8 cellular contexts compared by ENCODE assay signal in the genomic region with DNA sequence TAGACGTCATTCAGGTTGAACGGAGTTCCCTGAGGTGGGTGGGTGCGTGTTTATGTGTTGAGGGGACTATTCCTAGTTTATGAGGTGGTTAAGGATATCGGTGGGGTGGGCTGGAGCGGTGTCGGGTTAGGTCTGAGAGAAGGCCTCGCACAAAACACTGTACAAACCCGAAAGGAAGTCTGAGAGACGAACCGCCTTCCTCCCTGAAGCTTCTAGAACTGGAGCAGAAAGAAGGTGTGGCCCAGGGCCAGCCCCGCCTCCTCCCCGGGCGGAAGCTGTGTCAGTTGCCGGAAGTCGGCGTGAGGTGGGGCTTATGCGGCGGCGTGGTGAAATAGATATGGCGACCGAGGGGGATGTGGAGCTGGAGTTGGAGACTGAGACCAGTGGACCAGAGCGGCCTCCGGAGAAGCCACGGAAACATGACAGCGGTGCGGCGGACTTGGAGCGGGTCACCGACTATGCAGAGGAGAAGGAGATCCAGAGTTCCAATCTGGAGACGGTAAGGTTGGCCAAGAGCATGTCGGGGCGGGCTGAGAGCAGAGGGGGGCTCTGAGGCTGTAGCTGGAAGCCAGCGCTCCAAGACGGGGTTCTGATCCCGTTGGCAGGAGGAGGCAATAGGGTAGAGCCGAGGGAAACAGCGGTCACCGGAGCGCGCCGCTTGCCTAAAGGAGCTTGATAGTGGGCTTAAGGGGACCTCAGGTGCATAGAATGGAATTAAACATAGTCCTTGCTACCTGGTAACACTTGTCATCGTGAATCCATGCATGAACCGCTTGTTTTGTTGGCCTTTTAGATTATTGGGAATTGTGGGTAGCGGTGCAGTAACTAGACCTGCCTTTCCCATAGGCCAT. TPM values are rescaled to one million over a fixed set of nuclear protein-coding genes. Genes with fewer than 3 reads are reported as not detected.
A peak's percentile ranks its signal among the peaks of the same experiment; 100 is the strongest.
DNase-seq lines count a peak whose midpoint lies in the region; ATAC-seq and TF ChIP-seq lines count a peak whose summit lies in the region.

A gene with protein sequence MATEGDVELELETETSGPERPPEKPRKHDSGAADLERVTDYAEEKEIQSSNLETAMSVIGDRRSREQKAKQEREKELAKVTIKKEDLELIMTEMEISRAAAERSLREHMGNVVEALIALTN (plus strand): TSS at position 314 of the 851 bp plus-strand sequence. CDS start 24 bp downstream, at position 338.

- no peaks in the 10 kb centered on the region for H3K27me3 Mint-ChIP-seq in progenitor cell of endocrine pancreas

- ATAC-seq in HG02610 (IDR thresholded peaks at IDR 0.05; ENCODE audit: unreplicated experiment) (peak; percentile 79), heart right ventricle (peak; percentile 90 to 98 (median 96)), upper lobe of right lung (peak; percentile 97)

- H3K27me3 ChIP-seq in adrenal gland (no peaks in the 10 kb centered on the region), heart right ventricle (no peaks in the 10 kb centered on the region), upper lobe of right lung (no peaks in the 10 kb centered on the region)

- peak within 1 kb of the TSS; percentile 100 for H3K4me3 Mint-ChIP-seq in progenitor cell of endocrine pancreas (ENCODE audit: low read depth)

- TF ChIP-seq CTCF in GM10266 (IDR thresholded peaks at IDR 0.05; ENCODE audit: control insufficient read depth, insufficient read depth, low read depth, missing control alignments), result no peak
- TF ChIP-seq CTCF in adrenal gland (IDR thresholded peaks at IDR 0.05), result no peak
- no peak for TF ChIP-seq CTCF in heart right ventricle (IDR thresholded peaks at IDR 0.05)
- TF ChIP-seq CTCF in progenitor cell of endocrine pancreas (IDR thresholded peaks at IDR 0.05; ENCODE audit: unreplicated experiment), result no peak
- no peak for TF ChIP-seq CTCF in upper lobe of right lung (IDR thresholded peaks at IDR 0.05)

- H3K4me1 Mint-ChIP-seq in progenitor cell of endocrine pancreas (ENCODE audit: low read depth), result peaks cover 16% of the 10 kb centered on the region

- H3K27ac Mint-ChIP-seq in progenitor cell of endocrine pancreas, result peak within 1 kb of the TSS; percentile 98

- H3K9me3 ChIP-seq in adrenal gland (replicated peaks in 1 of 3) (no peaks in the 10 kb centered on the region), heart right ventricle (no peaks in the 10 kb centered on the region), upper lobe of right lung (no peaks in the 10 kb centered on the region)

- H3K36me3 ChIP-seq in adrenal gland (replicated peaks in 1 of 2), result peaks cover 0 to 76% of the 10 kb centered on the region in 2 donors
- H3K36me3 ChIP-seq in heart right ventricle, result peaks cover 0 to 84% (median 23%) of the 10 kb centered on the region in 9 donors
- peaks cover 70% of the 10 kb centered on the region for H3K36me3 ChIP-seq in upper lobe of right lung

- H3K9me3 Mint-ChIP-seq in progenitor cell of endocrine pancreas (ENCODE audit: low read depth), result no peaks in the 10 kb centered on the region

- DNase-seq in GM10266 (ENCODE audit: extremely low spot score) (peak; percentile 79), NCI-H1436 (lab: John Stamatoyannopoulos, UW) (peak; percentile 88), adrenal gland (peak; percentile 93 to 97 (median 95)), heart right ventricle (peak; percentile 93 to 94), progenitor cell of endocrine pancreas (ENCODE audit: low spot score, unreplicated experiment) (peak; percentile 65), upper lobe of right lung (peak; percentile 96)

- H3K4me1 ChIP-seq in adrenal gland (replicated peaks in 1 of 2), result peaks cover 10 to 38% of the 10 kb centered on the region in 2 donors
- peaks cover under 1 to 60% (median 34%) of the 10 kb centered on the region in 9 donors for H3K4me1 ChIP-seq in heart right ventricle
- peaks cover 27% of the 10 kb centered on the region for H3K4me1 ChIP-seq in upper lobe of right lung

- intact Hi-C loops in T-helper 1 cell treated with Interleukin-12 subunit alpha and Interleukin-12 subunit beta and Interleukin-4 antibody, amounts not matched to agents 30 ng/mL and 1 ng/mL, for 36 hours (cut with micrococcal nuclease), result loop anchor here (1.0 to 2.0 kb wide), 5 partner anchors 8 to 307 kb away; a partner anchor contains a TSS
- intact Hi-C loops in adrenal gland (cut with DNase I), result no loop called here
- intact Hi-C loops in heart right ventricle (cut with DNase I), result no loop called here
- intact Hi-C loops in upper lobe of right lung (cut with DNase I), result no loop called here

- TF ChIP-seq POLR2A in adrenal gland (IDR thresholded peaks at IDR 0.05), result peak; percentile 4 to 79

- H3K4me3 ChIP-seq in adrenal gland, result peak within 1 kb of the TSS; percentile 55 to 85 (median 71)
- H3K4me3 ChIP-seq in heart right ventricle, result peak within 1 kb of the TSS; percentile 63 to 91 (median 76)
- peak within 1 kb of the TSS; percentile 96 for H3K4me3 ChIP-seq in upper lobe of right lung

- H3K36me3 Mint-ChIP-seq in progenitor cell of endocrine pancreas (ENCODE audit: insufficient read depth), result peaks cover 17% of the 10 kb centered on the region

- 8 to 18% (median 8%) methylated on average over 21 to 44 of the region's 44 CpGs for WGBS in adrenal gland, 4 donors
- WGBS in heart right ventricle, 2 donors, result 7 to 9% methylated on average over 44 of the region's 44 CpGs

- H3K27ac ChIP-seq in adrenal gland (peak within 1 kb of the TSS; percentile 57 to 98 (median 82)), heart right ventricle (peak within 1 kb of the TSS; percentile 47 to 95 (median 90)), upper lobe of right lung (peak within 1 kb of the TSS; percentile 87)

RNA-seq across cellular contexts. Expression of the gene that starts here (rescaled TPM):
- 15.4 and 19.4 TPM in 2 replicates for total RNA-seq in T-helper 1 cell treated with Interleukin-12 subunit alpha and Interleukin-12 subunit beta and Interleukin-4 antibody, amounts not matched to agents 30 ng/mL and 1 ng/mL, for 36 hours
- 10 to 100 TPM in 7 of 8 donors, 1 to 10 TPM in 1; 3.7 to 31.5 (median 23.9) TPM for total RNA-seq in adrenal gland
- polyA plus RNA-seq in adrenal gland, result 10 to 100 TPM; 11.9 to 24.2 (median 17.2) TPM
- 10 to 100 TPM in 5 of 10 donors, 1 to 10 TPM in 5; 5.5 to 24.3 (median 9.9) TPM for total RNA-seq in heart right ventricle
- 10 to 100 TPM; 11.4 to 23.0 TPM for polyA plus RNA-seq in heart right ventricle
- 14.6 and 20.0 TPM in 2 replicates for total RNA-seq in progenitor cell of endocrine pancreas
- total RNA-seq in upper lobe of right lung, result 11.3 TPM

Comparison
In these comparisons a context has a peak if more than half of its experiments do, and no peak if none do; other contexts are left out.
1. Peak in every context shown above with its lines: DNase-seq, ATAC-seq, H3K4me3 ChIP-seq and H3K27ac ChIP-seq.